Comparison of ENCODE assay signal across 21 cellular contexts in the genomic region with DNA sequence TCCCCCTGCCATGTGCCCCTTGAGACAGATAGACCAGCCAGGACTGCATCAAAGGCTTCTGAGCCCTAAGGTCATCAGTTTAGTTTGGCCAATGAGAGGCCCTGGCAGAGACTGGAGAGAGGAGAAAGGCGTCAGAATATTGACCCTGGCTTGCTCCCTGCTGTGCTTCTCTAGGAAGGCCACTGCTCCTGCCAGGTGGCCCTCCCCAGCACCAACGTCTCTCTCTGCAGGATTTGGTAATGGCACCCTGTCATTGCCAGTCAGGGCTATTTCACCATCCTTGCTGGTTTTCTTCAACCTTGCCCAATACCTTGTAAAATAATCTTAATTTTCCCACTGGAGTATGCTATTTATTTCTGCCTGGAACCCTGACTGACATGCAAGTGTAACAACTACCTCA. TPM values are rescaled to one million over a fixed set of nuclear protein-coding genes. Genes with fewer than 3 reads are reported as not detected.
A peak's percentile ranks its signal among the peaks of the same experiment; 100 is the strongest.
DNase-seq lines count a peak whose midpoint lies in the region; ATAC-seq lines count a peak whose summit lies in the region.
"Had no signal": no experiment of that assay in that cellular context is flagged by ENCODE, and none has a peak within 500 bp of the region (broad histone marks: within the 10 kb centered on the region; RNA-seq: fewer than 3 reads in every experiment).

No MANE protein-coding gene starts in this region.

- ATAC-seq in HG03175 (IDR thresholded peaks at IDR 0.05; ENCODE audit: unreplicated experiment): no peak
- no peak for ATAC-seq in HG02970 (IDR thresholded peaks at IDR 0.05; ENCODE audit: low FRiP score, unreplicated experiment)
- no peak for ATAC-seq in GM21515 (IDR thresholded peaks at IDR 0.05; ENCODE audit: unreplicated experiment)
- ATAC-seq: activated T-helper 17 cell treated with anti-CD3 and anti-CD28 coated beads, Interleukin-2, amount 50 U/mL, for 72 hours; left lung; mucosa of descending colon had no signal

- H3K4me3 ChIP-seq in MG63: no peak overlapping the region
- H3K4me3 ChIP-seq: heart right ventricle, left lung, mucosa of descending colon, spleen, transverse colon had no signal

- H3K36me3 ChIP-seq in MG63: no peaks in the 10 kb centered on the region
- H3K36me3 ChIP-seq: brain microvascular endothelial cell, heart right ventricle, left lung, spleen, transverse colon had no signal

- DNase-seq in GF-D8 (lab: John Stamatoyannopoulos, UW) (peak; percentile 89), MG63 (peak; percentile 67), amniotic epithelial cell (ENCODE audit: low read depth) (peak; percentile 19), mesenteric fat pad (ENCODE audit: low spot score) (peak; percentile 55)
- DNase-seq: activated CD4-positive, alpha-beta T cell treated with anti-CD3 and anti-CD28 coated beads for 1 hour; activated naive CD8-positive, alpha-beta T cell treated with anti-CD3 and anti-CD28 coated beads, Interleukin-2, amount 10 ng/mL, durations not matched to agents 7 days and 5 days; brain microvascular endothelial cell; CD8-positive, alpha-beta memory T cell; heart right ventricle; HFFc6; left lung; mucosa of descending colon; NCI-H524; spleen; stimulated activated CD4-positive, alpha-beta T cell treated with anti-CD3 and anti-CD28 coated beads, Interleukin-4, amount 100 ng/mL, for 24 hours; T1000; transverse colon had no signal

- no peaks in the 10 kb centered on the region for H3K9me3 ChIP-seq in MG63
- H3K9me3 ChIP-seq: heart right ventricle, left lung, mucosa of descending colon, spleen, transverse colon had no signal

- H3K27me3 ChIP-seq in MG63: no peaks in the 10 kb centered on the region
- H3K27me3 ChIP-seq: brain microvascular endothelial cell had no signal

RNA-seq across cellular contexts. Expression of gene ZRANB1, which starts 38.8 kb away (rescaled TPM):
- 20.9 and 24.4 TPM in 2 replicates for total RNA-seq in MG63 (2014; rRNA removed; shearing (Covaris generic); ENCODE audit: low replicate concordance)
- total RNA-seq in mesenteric fat pad: 28.0 TPM

Comparison
In these comparisons a context has a peak if more than half of its experiments do, and no peak if none do; other contexts are left out.
1. DNase-seq: peak in every context shown above with its lines; median percentile 89 in GF-D8; 67 in MG63; 55 in mesenteric fat pad; 19 in amniotic epithelial cell.